Comparison of ENCODE assay signal across 9 cellular contexts in the genomic region with DNA sequence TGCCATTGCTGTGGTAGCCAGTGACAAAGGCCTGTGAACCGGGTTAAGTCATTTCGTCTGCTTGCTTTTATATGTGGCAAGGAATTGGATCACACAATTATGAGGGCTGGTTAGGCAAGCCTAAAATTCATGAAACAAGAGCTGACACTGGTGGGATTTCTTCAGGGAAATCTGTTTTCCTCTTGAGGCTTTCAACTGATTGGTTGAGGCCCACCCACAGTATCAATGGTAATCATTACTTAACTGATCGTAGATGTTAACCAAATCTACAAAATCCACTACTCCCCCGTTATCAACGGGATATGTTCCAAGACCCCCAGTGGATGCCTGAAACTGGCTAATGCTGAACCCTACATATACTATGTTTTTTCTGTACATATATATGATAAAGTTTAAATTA. TPM values are rescaled to one million over a fixed set of nuclear protein-coding genes. Genes with fewer than 3 reads are reported as not detected.
"Had no signal": no experiment of that assay in that cellular context is flagged by ENCODE, and none has a peak within 500 bp of the region (broad histone marks: within the 10 kb centered on the region; RNA-seq: fewer than 3 reads in every experiment).

No MANE protein-coding gene starts in this region.

- DNase-seq: GM23248, GOT3, H7, IMR-90, KBM-7 had no signal

- H2AFZ ChIP-seq: GM23248 had no signal

- H3K27ac ChIP-seq: GM23248 had no signal

- H3K9me3 ChIP-seq: HAP-1 had no signal

- FAIRE-seq: HTR-8/SVneo had no signal

- H3K4me3 ChIP-seq: GM23248, HAP-1 had no signal

- H3K9ac ChIP-seq: GM23248 had no signal

- H3K4me1 ChIP-seq: HAP-1 had no signal

RNA-seq across cellular contexts. Expression of a gene that starts 29.3 kb away (rescaled TPM):
- total RNA-seq: GM23248, H4, H7, HT-29, IMR-90 had no signal
